11 cellular contexts compared by ENCODE assay signal in genomic region chr1:96334236-96334557, GRCh38.
"Had no signal": no experiment of that assay in that cellular context is flagged by ENCODE, and none has a peak within 500 bp of the region (broad histone marks: within the 10 kb centered on the region; RNA-seq: fewer than 3 reads in every experiment).

No MANE protein-coding gene starts in this region.

- H3K9me3 Mint-ChIP-seq: H9, HFFc6 had no signal

- H3K4me1 Mint-ChIP-seq: GM23338 had no signal

- H3K9ac ChIP-seq: GM23248 had no signal

- H3K4me3 ChIP-seq: GM23248, GM23338, HAP-1 had no signal

- FAIRE-seq: H1, H54 had no signal

- H3K9me3 ChIP-seq: HAP-1 had no signal

- ATAC-seq: GM23338, HCT116 had no signal

- H3K27ac ChIP-seq: GM23248 had no signal

- H3K4me3 Mint-ChIP-seq: GM23338, H9, HFFc6 had no signal

- DNase-seq: GM23248, GOT3, H7, H9, HCEC 1CT, HFFc6 had no signal

- H2AFZ ChIP-seq: GM23248, GM23338 had no signal

- H3K36me3 ChIP-seq: HAP-1 had no signal

- H3K27ac Mint-ChIP-seq: GM23338, H9, HFFc6 had no signal

- H3K4me2 ChIP-seq: GM23338 had no signal

- H3K4me1 ChIP-seq: HAP-1 had no signal
